In the genomic region with DNA sequence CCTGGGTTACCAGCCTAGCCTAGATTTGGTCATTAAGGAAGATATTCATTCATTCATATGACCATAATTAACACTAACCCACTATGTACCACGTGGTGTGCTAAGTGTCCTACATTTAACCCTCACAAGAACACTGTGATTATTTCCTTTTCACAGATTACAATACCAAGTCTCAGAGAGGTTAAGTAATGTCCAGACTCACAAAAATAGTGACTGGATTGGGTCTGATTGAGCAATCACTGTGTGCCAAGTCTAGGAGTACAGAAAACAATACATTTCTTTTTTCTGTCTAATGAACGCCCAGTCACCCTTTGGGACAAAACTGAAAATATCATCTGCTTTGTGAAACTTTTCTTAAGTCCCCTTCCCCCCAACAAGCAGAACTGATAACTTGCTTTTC, we compare ENCODE assay signal across 20 cellular contexts. TPM values are rescaled to one million over a fixed set of nuclear protein-coding genes. Genes with fewer than 3 reads are reported as not detected.
"Had no signal": no experiment of that assay in that cellular context is flagged by ENCODE, and none has a peak within 500 bp of the region (broad histone marks: within the 10 kb centered on the region; RNA-seq: fewer than 3 reads in every experiment).

No MANE protein-coding gene starts in this region.

- H3K36me3 Mint-ChIP-seq: activated naive CD8-positive, alpha-beta T cell; natural killer cell treated with Interleukin-12 subunit alpha and Interleukin-12 subunit beta and Interleukin-15 and Interleukin-18, amount 100 ng/mL, for 72 hours had no signal

- H3K4me3 ChIP-seq: cardiac muscle cell, esophagus squamous epithelium, heart left ventricle, left lung, psoas muscle, suprapubic skin had no signal

- H3K4me3 Mint-ChIP-seq: activated naive CD8-positive, alpha-beta T cell; activated T-cell treated with anti-CD3 and anti-CD28 coated beads, Interleukin-2, amount 50 U/mL, for 24 hours; natural killer cell treated with Interleukin-12 subunit alpha and Interleukin-12 subunit beta and Interleukin-15 and Interleukin-18, amount 100 ng/mL, for 72 hours; T-helper 2 cell treated with Interferon-gamma antibody and Interleukin-4, amounts not matched to agents 5 μg/mL and 100 μg/mL, for 36 hours had no signal

- H3K27me3 ChIP-seq: suprapubic skin had no signal

- H3K27ac Mint-ChIP-seq: activated naive CD8-positive, alpha-beta T cell; activated T-cell treated with anti-CD3 and anti-CD28 coated beads, Interleukin-2, amount 50 U/mL, for 24 hours; natural killer cell treated with Interleukin-12 subunit alpha and Interleukin-12 subunit beta and Interleukin-15 and Interleukin-18, amount 100 ng/mL, for 72 hours; T-helper 2 cell treated with Interferon-gamma antibody and Interleukin-4, amounts not matched to agents 5 μg/mL and 100 μg/mL, for 36 hours had no signal

- H3K27ac ChIP-seq: cardiac muscle cell, esophagus squamous epithelium, left lung, psoas muscle, suprapubic skin had no signal

- DNase-seq: activated CD4-positive, alpha-beta T cell treated with anti-CD3 and anti-CD28 coated beads, Interleukin-2, amount 50 U/mL, for 4 hours; activated CD4-positive, CD25-positive, alpha-beta regulatory T cell treated with anti-CD3 and anti-CD28 coated beads, Interleukin-2, amount 50 U/mL, for 72 hours; activated effector memory CD4-positive, alpha-beta T cell treated with anti-CD3 and anti-CD28 coated beads, Interleukin-2, amount 50 U/mL, for 16 hours; activated T-cell treated with anti-CD3 and anti-CD28 coated beads, Interleukin-2, amount 50 U/mL, for 24 hours; esophagus squamous epithelium; heart left ventricle; left lung; psoas muscle; stimulated activated CD4-positive, alpha-beta T cell treated with anti-CD3 and anti-CD28 coated beads, Interleukin-12 subunit alpha, Interleukin-12 subunit beta, amount 100 ng/mL, for 4 hours; stimulated activated naive CD4-positive, alpha-beta T cell had no signal

- H3K9me3 ChIP-seq: esophagus squamous epithelium, heart left ventricle, left lung, psoas muscle, suprapubic skin had no signal

- H3K36me3 ChIP-seq: cardiac muscle cell, esophagus squamous epithelium, heart left ventricle, left lung, suprapubic skin had no signal

- ATAC-seq: heart left ventricle; left lung; natural killer cell treated with Interleukin-12 subunit alpha and Interleukin-12 subunit beta and Interleukin-15 and Interleukin-18, amount 100 ng/mL, for 72 hours; psoas muscle; sciatic nerve had no signal

- FAIRE-seq: colon, frontal cortex, keratinocyte had no signal

- H3K4me1 ChIP-seq: left lung had no signal

- H3K9me3 Mint-ChIP-seq: activated T-cell treated with anti-CD3 and anti-CD28 coated beads, Interleukin-2, amount 50 U/mL, for 24 hours; natural killer cell treated with Interleukin-12 subunit alpha and Interleukin-12 subunit beta and Interleukin-15 and Interleukin-18, amount 100 ng/mL, for 72 hours; T-helper 2 cell treated with Interferon-gamma antibody and Interleukin-4, amounts not matched to agents 5 μg/mL and 100 μg/mL, for 36 hours had no signal

RNA-seq across cellular contexts. Expression of a gene that starts 13.9 kb away (rescaled TPM):
- total RNA-seq: cardiac muscle cell, heart left ventricle, left lung, omental fat pad, psoas muscle had no signal
- polyA plus RNA-seq: cardiac muscle cell, heart left ventricle had no signal
